ENCODE assay signal across 18 cellular contexts in genomic region chr9:76351006-76351405, GRCh38.
"Had no signal": no experiment of that assay in that cellular context is flagged by ENCODE, and none has a peak within 500 bp of the region (broad histone marks: within the 10 kb centered on the region; RNA-seq: fewer than 3 reads in every experiment).

No MANE protein-coding gene starts in this region.

- H3K9me3 ChIP-seq: adrenal gland, left ventricle myocardium inferior, testis had no signal

- H3K4me1 ChIP-seq: adrenal gland, left ventricle myocardium inferior, testis had no signal

- H3K36me3 ChIP-seq: adrenal gland, left ventricle myocardium inferior had no signal

- DNase-seq: activated CD4-positive, alpha-beta T cell treated with anti-CD3 and anti-CD28 coated beads, Interleukin-2, amount 50 U/mL, for 1 hour; activated naive CD4-positive, alpha-beta T cell treated with anti-CD3 and anti-CD28 coated beads, Interleukin-2, amount 10 ng/mL, durations not matched to agents 7 days and 5 days; activated T-cell treated with anti-CD3 and anti-CD28 coated beads for 4 hours; adrenal gland; caudate nucleus; cortex of kidney; erythroblast; kidney; left ventricle myocardium inferior; nucleus accumbens; stimulated activated CD4-positive, alpha-beta T cell treated with anti-CD3 and anti-CD28 coated beads, Interleukin-4, amount 100 ng/mL, for 1 hour; stimulated activated CD8-positive, alpha-beta memory T cell treated with anti-CD3 and anti-CD28 coated beads, Interleukin-4, amount 100 ng/mL, for 48 hours; stimulated activated naive CD8-positive, alpha-beta T cell treated with anti-CD3 and anti-CD28 coated beads, Interleukin-15, amount 100 ng/mL, for 72 hours; testis had no signal

- H3K4me1 Mint-ChIP-seq: activated naive CD4-positive, alpha-beta T cell treated with anti-CD3 and anti-CD28 coated beads, Interleukin-2, amount 10 ng/mL, durations not matched to agents 7 days and 5 days; activated T-helper 17 cell treated with anti-CD3 and anti-CD28 coated beads, Interleukin-2, amount 50 U/mL, for 72 hours; memory B cell; stimulated activated naive CD8-positive, alpha-beta T cell treated with anti-CD3 and anti-CD28 coated beads, Interleukin-15, amount 100 ng/mL, for 72 hours had no signal

- H3K4me3 Mint-ChIP-seq: activated naive CD4-positive, alpha-beta T cell treated with anti-CD3 and anti-CD28 coated beads, Interleukin-2, amount 10 ng/mL, durations not matched to agents 7 days and 5 days; activated T-helper 17 cell treated with anti-CD3 and anti-CD28 coated beads, Interleukin-2, amount 50 U/mL, for 72 hours; memory B cell; natural killer cell treated with Interleukin-12 subunit alpha and Interleukin-12 subunit beta and Interleukin-15 and Interleukin-18, amount 100 ng/mL, for 72 hours; stimulated activated naive CD8-positive, alpha-beta T cell treated with anti-CD3 and anti-CD28 coated beads, Interleukin-15, amount 100 ng/mL, for 72 hours had no signal

- H3K4me3 ChIP-seq: adrenal gland, hepatocyte, left ventricle myocardium inferior, testis had no signal

- H3K27ac Mint-ChIP-seq: activated naive CD4-positive, alpha-beta T cell treated with anti-CD3 and anti-CD28 coated beads, Interleukin-2, amount 10 ng/mL, durations not matched to agents 7 days and 5 days; activated T-helper 17 cell treated with anti-CD3 and anti-CD28 coated beads, Interleukin-2, amount 50 U/mL, for 72 hours; memory B cell; natural killer cell treated with Interleukin-12 subunit alpha and Interleukin-12 subunit beta and Interleukin-15 and Interleukin-18, amount 100 ng/mL, for 72 hours had no signal

- H3K36me3 Mint-ChIP-seq: activated naive CD4-positive, alpha-beta T cell treated with anti-CD3 and anti-CD28 coated beads, Interleukin-2, amount 10 ng/mL, durations not matched to agents 7 days and 5 days; natural killer cell treated with Interleukin-12 subunit alpha and Interleukin-12 subunit beta and Interleukin-15 and Interleukin-18, amount 100 ng/mL, for 72 hours had no signal

- H3K27ac ChIP-seq: adrenal gland, hepatocyte, left ventricle myocardium inferior, testis had no signal

- ATAC-seq: activated T-helper 17 cell treated with anti-CD3 and anti-CD28 coated beads, Interleukin-2, amount 50 U/mL, for 72 hours; natural killer cell treated with Interleukin-12 subunit alpha and Interleukin-12 subunit beta and Interleukin-15 and Interleukin-18, amount 100 ng/mL, for 72 hours; stimulated activated naive CD8-positive, alpha-beta T cell treated with anti-CD3 and anti-CD28 coated beads, Interleukin-15, amount 100 ng/mL, for 72 hours had no signal

- H3K9me3 Mint-ChIP-seq: activated naive CD4-positive, alpha-beta T cell treated with anti-CD3 and anti-CD28 coated beads, Interleukin-2, amount 10 ng/mL, durations not matched to agents 7 days and 5 days; activated T-helper 17 cell treated with anti-CD3 and anti-CD28 coated beads, Interleukin-2, amount 50 U/mL, for 72 hours; natural killer cell treated with Interleukin-12 subunit alpha and Interleukin-12 subunit beta and Interleukin-15 and Interleukin-18, amount 100 ng/mL, for 72 hours; stimulated activated naive CD8-positive, alpha-beta T cell treated with anti-CD3 and anti-CD28 coated beads, Interleukin-15, amount 100 ng/mL, for 72 hours had no signal

- FAIRE-seq: kidney had no signal

- H3K27me3 ChIP-seq: adrenal gland, hepatocyte, testis had no signal
